ENCODE assay signal across 1 cellular context in the genomic region with DNA sequence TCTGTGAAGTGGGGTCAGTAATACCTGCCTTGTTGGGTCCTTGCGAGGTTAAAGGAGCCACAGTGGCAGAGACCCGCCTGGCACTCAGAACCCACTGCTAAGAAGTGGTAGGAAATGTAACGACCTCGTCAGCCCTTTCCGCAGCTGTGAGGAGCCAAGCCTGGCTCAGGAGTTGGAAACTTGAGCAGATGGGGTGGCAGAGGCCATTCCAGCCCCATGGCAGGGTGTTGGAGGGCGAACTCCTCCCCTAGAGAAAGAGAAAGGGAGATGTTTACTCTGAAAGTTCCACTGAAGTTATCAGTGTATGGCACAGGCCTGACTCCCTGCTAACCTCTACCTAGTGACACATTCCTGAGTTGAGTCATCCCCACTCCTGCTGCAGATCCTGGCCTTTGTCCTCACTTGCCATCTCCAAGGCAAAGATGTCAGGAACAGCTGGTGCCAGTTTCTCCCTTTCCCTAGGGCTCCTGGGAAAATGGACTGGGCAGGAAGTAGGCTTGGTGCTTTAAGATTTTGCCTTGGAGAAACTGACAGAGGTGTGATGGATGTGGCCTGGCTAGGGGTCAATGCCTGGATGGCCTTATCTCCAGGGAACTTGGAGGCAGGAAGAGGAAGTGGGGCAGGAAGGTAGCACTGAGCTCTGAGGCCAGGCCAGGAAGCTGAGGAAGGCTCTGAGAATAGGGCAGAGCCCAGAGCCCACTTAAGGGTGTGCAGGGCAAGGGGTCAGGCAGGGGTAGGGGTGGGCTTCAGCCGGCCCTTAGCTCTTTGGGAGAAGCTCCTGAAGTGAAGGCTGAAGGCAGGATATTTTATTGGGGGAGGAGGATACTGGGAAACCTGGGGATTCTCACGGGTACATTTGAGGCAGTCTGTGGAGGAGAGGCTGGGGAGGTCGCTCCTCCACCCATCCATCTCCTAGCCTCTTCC.
A peak's percentile ranks its signal among the peaks of the same experiment; 100 is the strongest.
TF ChIP-seq lines count a peak whose summit lies in the region.

No MANE protein-coding gene starts in this region.

TF ChIP-seq in H1, 55 proteins besides CTCF, POLR2A, EP300 and RAD21:
- peak; percentile 28 for TF ChIP-seq EZH2 (IDR thresholded peaks at IDR 0.05; ENCODE audit: low read depth, low read length, severe bottlenecking)
- TF ChIP-seq BRCA1 (IDR thresholded peaks at IDR 0.05; ENCODE audit: low read depth, low read length), result no peak
- 0 out of 2 replicates have a peak, but pooled peaks have one; percentile 19 for TF ChIP-seq SUZ12 (IDR thresholded peaks at IDR 0.05; ENCODE audit: low read length)
- TF ChIP-seq JUN (IDR thresholded peaks at IDR 0.05; ENCODE audit: low read depth, low read length), result no peak
